1 cellular context compared by ENCODE assay signal in genomic region chr14:94748667-94749347, GRCh38.
TF ChIP-seq lines count a peak whose summit lies in the region.

No MANE protein-coding gene starts in this region.

TF ChIP-seq in K562, 482 proteins besides CTCF, POLR2A, EP300 and RAD21 (continued from another document):
- TF ChIP-seq ZNF561 (CRISPR knock-in tag; conservative IDR thresholded peaks at IDR 0.05) (no peak), RBM25 (IDR thresholded peaks at IDR 0.05; ENCODE audit: low read depth, low read length, severe bottlenecking) (no peak), NFATC3 (IDR thresholded peaks at IDR 0.05) (no peak), ZNF253 (CRISPR knock-in tag; conservative IDR thresholded peaks at IDR 0.05) (no peak), SMC3 (conservative IDR thresholded peaks at IDR 0.05; ENCODE audit: insufficient read depth, low read depth, low read length) (no peak)
